13 cellular contexts compared by ENCODE assay signal in genomic region chr4:78560296-78560963, GRCh38. TPM values are rescaled to one million over a fixed set of nuclear protein-coding genes. Genes with fewer than 3 reads are reported as not detected.
DNase-seq lines count a peak whose midpoint lies in the region; ATAC-seq and TF ChIP-seq lines count a peak whose summit lies in the region.
"Had no signal": no experiment of that assay in that cellular context is flagged by ENCODE, and none has a peak within 500 bp of the region (broad histone marks: within the 10 kb centered on the region; RNA-seq: fewer than 3 reads in every experiment).

No MANE protein-coding gene starts in this region.

- peak overlapping the region; percentile 72 for H3K27ac Mint-ChIP-seq in Caco-2 (ENCODE audit: unreplicated experiment)
- no peak overlapping the region for H3K27ac Mint-ChIP-seq in T-cell
- H3K27ac Mint-ChIP-seq: CD4-positive, alpha-beta T cell; stimulated activated memory B cell treated with anti-CD40 and anti-IgM and Interleukin-4, amounts not matched to agents 10 μg/mL and 1 μg/mL and 100 μg/mL, for 72 hours had no signal

- peak overlapping the region; percentile 55 for H3K27ac ChIP-seq in SJSA1
- H3K27ac ChIP-seq: psoas muscle had no signal

- TF ChIP-seq CTCF in Caco-2 (IDR thresholded peaks at IDR 0.05; ENCODE audit: insufficient read depth in 1 of 2, low read depth in 1 of 2, low read length in 1 of 2, severe bottlenecking in 1 of 2, unreplicated experiment in 1 of 2) (no peak), foreskin fibroblast (IDR thresholded peaks at IDR 0.05; ENCODE audit: low read depth, low read length) (no peak), omental fat pad (IDR thresholded peaks at IDR 0.05) (no peak)

- H3K4me3 Mint-ChIP-seq in Caco-2 (ENCODE audit: unreplicated experiment): no peak overlapping the region
- no peak overlapping the region for H3K4me3 Mint-ChIP-seq in T-cell
- H3K4me3 Mint-ChIP-seq: CD4-positive, alpha-beta T cell; stimulated activated memory B cell treated with anti-CD40 and anti-IgM and Interleukin-4, amounts not matched to agents 10 μg/mL and 1 μg/mL and 100 μg/mL, for 72 hours had no signal

- H3K36me3 Mint-ChIP-seq in Caco-2 (ENCODE audit: insufficient read depth, unreplicated experiment): peaks cover 89% of the 10 kb centered on the region
- no peaks in the 10 kb centered on the region for H3K36me3 Mint-ChIP-seq in T-cell
- H3K36me3 Mint-ChIP-seq: stimulated activated memory B cell treated with anti-CD40 and anti-IgM and Interleukin-4, amounts not matched to agents 10 μg/mL and 1 μg/mL and 100 μg/mL, for 72 hours had no signal

- peaks cover 45% of the 10 kb centered on the region for H3K4me1 Mint-ChIP-seq in Caco-2 (ENCODE audit: low read depth, unreplicated experiment)
- H3K4me1 Mint-ChIP-seq in T-cell: no peaks in the 10 kb centered on the region
- H3K4me1 Mint-ChIP-seq: stimulated activated memory B cell treated with anti-CD40 and anti-IgM and Interleukin-4, amounts not matched to agents 10 μg/mL and 1 μg/mL and 100 μg/mL, for 72 hours had no signal

- H3K36me3 ChIP-seq in Caco-2 (ENCODE audit: control insufficient read depth, insufficient read depth, low read length) (no peaks in the 10 kb centered on the region), SJSA1 (peaks cover 21% of the 10 kb centered on the region)

- intact Hi-C loops in Caco-2 (cut with micrococcal nuclease; ENCODE audit: unreplicated experiment): no loop called here

- POLR2A ChIA-PET in Caco-2 (lab: Charles Lee) (no interaction called here), T-cell (lab: Charles Lee) (no interaction called here)

- H3K9me3 Mint-ChIP-seq in Caco-2 (ENCODE audit: unreplicated experiment): no peaks in the 10 kb centered on the region
- H3K9me3 Mint-ChIP-seq in T-cell: peaks cover 0 to 3% (median 0%) of the 10 kb centered on the region in 3 donors
- H3K9me3 Mint-ChIP-seq: CD4-positive, alpha-beta T cell; stimulated activated memory B cell treated with anti-CD40 and anti-IgM and Interleukin-4, amounts not matched to agents 10 μg/mL and 1 μg/mL and 100 μg/mL, for 72 hours had no signal

- H3K4me1 ChIP-seq in Caco-2: peaks cover 98% of the 10 kb centered on the region
- peaks cover 64% of the 10 kb centered on the region for H3K4me1 ChIP-seq in SJSA1 (replicated peaks)
- H3K4me1 ChIP-seq: psoas muscle had no signal

- H3K27me3 Mint-ChIP-seq in Caco-2 (ENCODE audit: insufficient read depth, unreplicated experiment) (no peaks in the 10 kb centered on the region), T-cell (peaks cover 0 to 15% of the 10 kb centered on the region in 2 donors)

- no peaks in the 10 kb centered on the region for H3K27me3 ChIP-seq in Caco-2 (replicated peaks; ENCODE audit: control insufficient read depth, insufficient read depth, low read length)
- no peaks in the 10 kb centered on the region for H3K27me3 ChIP-seq in SJSA1 (replicated peaks)

- no TSS peak for BruUV-seq in Caco-2 (replicated peaks; lab: Mats Ljungman, UMichigan)

- no peaks in the 10 kb centered on the region for H3K9me3 ChIP-seq in Caco-2
- no peaks in the 10 kb centered on the region for H3K9me3 ChIP-seq in SJSA1 (replicated peaks)
- H3K9me3 ChIP-seq: psoas muscle had no signal

- DNase-seq in Caco-2 (peak in 1 of 2 experiments; percentile 40), SJSA1 (ENCODE audit: low read depth in 1 of 2, low spot score in 2 of 2) (peak; percentile 55 to 64), foreskin fibroblast (peak; percentile 82 to 89), omental fat pad (ENCODE audit: low spot score) (no peak), HUDEP-2 (lab: John Stamatoyannopoulos, UW; ENCODE audit: unreplicated experiment in 76 of 76) (no peak), NCI-H510A treated with DMSO at 0.1 percent for 48 hours (lab: John Stamatoyannopoulos, UW) (no peak), T-cell (no peak)
- no peak for DNase-seq in stimulated activated CD4-positive, alpha-beta T cell treated with anti-CD3 and anti-CD28 coated beads, Interleukin-12 subunit alpha, Interleukin-12 subunit beta, amount 100 ng/mL, for 4 hours
- DNase-seq: activated CD4-positive, CD25-positive, alpha-beta regulatory T cell treated with anti-CD3 and anti-CD28 coated beads, Interleukin-2, amount 50 U/mL, for 72 hours; CD4-positive, alpha-beta T cell; NK-92 treated with Interleukin-12 subunit alpha and Interleukin-12 subunit beta, amount 100 ng/mL, for 24 hours; psoas muscle had no signal

- CTCF ChIA-PET in Caco-2 (lab: Charles Lee): no interaction called here
- CTCF ChIA-PET in T-cell (lab: Charles Lee): no interaction called here

- ATAC-seq in omental fat pad (ENCODE audit: low FRiP score): peak; percentile 82
- ATAC-seq in T-cell (replicated peaks in 1 of 4): no peak
- ATAC-seq: stimulated activated memory B cell treated with anti-CD40 and anti-IgM and Interleukin-4, amounts not matched to agents 10 μg/mL and 1 μg/mL and 100 μg/mL, for 72 hours had no signal

- H3K4me3 ChIP-seq in Caco-2 (ENCODE audit: low read depth, low read length): no peak overlapping the region
- no peak overlapping the region for H3K4me3 ChIP-seq in SJSA1
- H3K4me3 ChIP-seq in foreskin fibroblast (ENCODE audit: low read depth in 1 of 2, low read length in 2 of 2): no peak overlapping the region
- H3K4me3 ChIP-seq: psoas muscle had no signal

RNA-seq across cellular contexts. Expression of gene ANXA3, which starts 8.9 kb away (rescaled TPM):
- total RNA-seq in Caco-2 (2022) (327 and 361 TPM in 2 replicates), omental fat pad (100 to 1,000 TPM in 2 of 4 donors, 10 to 100 TPM in 2; 76.3 to 217 (median 105) TPM), T-cell (under 1 TPM in 3 of 5 donors, not detected in 2; 0.35 to 0.79 (median 0.36) TPM)
- 87.5 and 125 TPM in 2 replicates for total RNA-seq in SJSA1 (2014; rRNA removed; shearing (Covaris generic))
- total RNA-seq: CD4-positive, alpha-beta T cell had no signal

Comparison
In these comparisons a context has a peak if more than half of its experiments do, and no peak if none do; other contexts are left out.
1. DNase-seq: peak in SJSA1 (2 of 2) and foreskin fibroblast (2 of 2); none in omental fat pad (single experiment), HUDEP-2 (0 of 76), NCI-H510A treated with DMSO at 0.1 percent for 48 hours (single experiment), stimulated activated CD4-positive, alpha-beta T cell treated with anti-CD3 and anti-CD28 coated beads, Interleukin-12 subunit alpha, Interleukin-12 subunit beta, amount 100 ng/mL, for 4 hours (single experiment) and T-cell (0 of 34).
2. RNA of gene ANXA3, which starts 8.9 kb away (total RNA-seq): 327 to 361 TPM in Caco-2, 76.3 to 217 TPM in omental fat pad and 87.5 to 125 TPM in SJSA1; 0.35 to 0.79 TPM in T-cell; every median in the first group is over 10 times any median in the second.